In genomic region chr4:39931441-39931901, GRCh38 we compare ENCODE assay signal across 1 cellular context.
TF ChIP-seq lines count a peak whose summit lies in the region.

No MANE protein-coding gene starts in this region.

TF ChIP-seq in GM12878, 131 proteins besides CTCF, POLR2A, EP300 and RAD21 (continued from another document):
- TF ChIP-seq E4F1 (IDR thresholded peaks at IDR 0.05; ENCODE audit: borderline replicate concordance, partially characterized antibody) = peak; percentile 46
- TF ChIP-seq SMARCA5 (IDR thresholded peaks at IDR 0.05) = 0 out of 2 replicates have a peak, but pooled peaks have one; percentile 13
- no peak for TF ChIP-seq MAX (IDR thresholded peaks at IDR 0.05; ENCODE audit: low read depth, low read length)
- TF ChIP-seq EZH2 (IDR thresholded peaks at IDR 0.05; ENCODE audit: borderline replicate concordance, control insufficient read depth, low read depth, low read length) = no peak
- TF ChIP-seq BCL3 (IDR thresholded peaks at IDR 0.05; ENCODE audit: borderline replicate concordance, insufficient read depth, low read depth, low read length, poor library complexity, severe bottlenecking) = no peak
- TF ChIP-seq RUNX3 (IDR thresholded peaks at IDR 0.05; ENCODE audit: low read length) = no peak
- no peak for TF ChIP-seq MEF2A (IDR thresholded peaks at IDR 0.05; ENCODE audit: insufficient read depth, low read depth, low read length)
- TF ChIP-seq SUZ12 (IDR thresholded peaks at IDR 0.05; ENCODE audit: unreplicated experiment) = no peak
- TF ChIP-seq BCL11A (IDR thresholded peaks at IDR 0.05; ENCODE audit: low read depth, low read length) = no peak
- no peak for TF ChIP-seq YBX1 (IDR thresholded peaks at IDR 0.05)
- TF ChIP-seq RAD51 (IDR thresholded peaks at IDR 0.05) = peak; percentile 72
- TF ChIP-seq KDM1A (IDR thresholded peaks at IDR 0.05; ENCODE audit: borderline replicate concordance) = no peak
- TF ChIP-seq CREB1 (IDR thresholded peaks at IDR 0.05; ENCODE audit: low read depth) = no peak
- no peak for TF ChIP-seq CBX5 (IDR thresholded peaks at IDR 0.05; ENCODE audit: low read depth)
- no peak for TF ChIP-seq ZBED1 (IDR thresholded peaks at IDR 0.05; ENCODE audit: borderline replicate concordance)
- TF ChIP-seq PKNOX1 (IDR thresholded peaks at IDR 0.05) = no peak
- TF ChIP-seq KAT2A (conservative IDR thresholded peaks at IDR 0.05; ENCODE audit: control insufficient read depth, low read depth, low read length) = no peak
- no peak for TF ChIP-seq ESRRA (IDR thresholded peaks at IDR 0.05; ENCODE audit: low read length)
- TF ChIP-seq BACH1 (IDR thresholded peaks at IDR 0.05; ENCODE audit: borderline replicate concordance) = no peak
- 0 out of 2 replicates have a peak, but pooled peaks have one; percentile 32 for TF ChIP-seq ZNF24 (IDR thresholded peaks at IDR 0.05)
- TF ChIP-seq SPI1 (IDR thresholded peaks at IDR 0.05; ENCODE audit: borderline replicate concordance, insufficient read depth, low read depth, low read length) = no peak
- no peak for TF ChIP-seq MYB (IDR thresholded peaks at IDR 0.05; ENCODE audit: borderline replicate concordance, low read depth, low read length)
- no peak for TF ChIP-seq PAX5 (IDR thresholded peaks at IDR 0.05; ENCODE audit: borderline replicate concordance, low read depth, low read length)
- no peak for TF ChIP-seq JUNB (IDR thresholded peaks at IDR 0.05)
- TF ChIP-seq SREBF2 (IDR thresholded peaks at IDR 0.05; ENCODE audit: low read length) = no peak
- TF ChIP-seq SMAD5 (IDR thresholded peaks at IDR 0.05; ENCODE audit: low read depth) = no peak
- no peak for TF ChIP-seq DPF2 (IDR thresholded peaks at IDR 0.05)
- no peak for TF ChIP-seq CEBPB (IDR thresholded peaks at IDR 0.05; ENCODE audit: borderline replicate concordance in 1 of 2, low read depth in 2 of 2, low read length in 2 of 2)
- TF ChIP-seq E2F4 (IDR thresholded peaks at IDR 0.05; ENCODE audit: low read depth, low read length) = no peak
- TF ChIP-seq BRCA1 (IDR thresholded peaks at IDR 0.05; ENCODE audit: low read depth, low read length) = no peak
- TF ChIP-seq RELB (IDR thresholded peaks at IDR 0.05; ENCODE audit: low read depth) = peak; percentile 60; the same call in 1 of the 2 replicates
- TF ChIP-seq MYC (IDR thresholded peaks at IDR 0.05; ENCODE audit: insufficient read depth, insufficient read length, insufficient replicate concordance, low read length, severe bottlenecking) = no peak
- no peak for TF ChIP-seq ZNF384 (IDR thresholded peaks at IDR 0.05; ENCODE audit: borderline replicate concordance, low read depth, low read length)
- TF ChIP-seq SIX5 (IDR thresholded peaks at IDR 0.05; ENCODE audit: low read depth, low read length, severe bottlenecking) = no peak
- TF ChIP-seq MEF2B (IDR thresholded peaks at IDR 0.05; ENCODE audit: partially characterized antibody, poor library complexity, severe bottlenecking) = no peak
- TF ChIP-seq PRDM15 (CRISPR knock-in tag; IDR thresholded peaks at IDR 0.05) = no peak
- TF ChIP-seq SRF (IDR thresholded peaks at IDR 0.05; ENCODE audit: low read depth in 2 of 2, low read length in 2 of 2) = 0 out of 4 replicates have a peak, but pooled peaks of 1 of the 2 experiments have one; percentile 21
- no peak for TF ChIP-seq NR2C2 (IDR thresholded peaks at IDR 0.05; ENCODE audit: borderline replicate concordance, control insufficient read depth, insufficient read length, low read depth)
- TF ChIP-seq PML (IDR thresholded peaks at IDR 0.05; ENCODE audit: low read length) = no peak
- TF ChIP-seq SMC3 (IDR thresholded peaks at IDR 0.05; ENCODE audit: borderline replicate concordance, low read length) = no peak
- no peak for TF ChIP-seq ZBTB11 (CRISPR knock-in tag; IDR thresholded peaks at IDR 0.05)
- TF ChIP-seq ZZZ3 (IDR thresholded peaks at IDR 0.05; ENCODE audit: control insufficient read depth, insufficient read length, low read depth) = no peak
- no peak for TF ChIP-seq POU2F2 (IDR thresholded peaks at IDR 0.05; ENCODE audit: borderline replicate concordance, low read depth, low read length)
- no peak for TF ChIP-seq TBL1XR1 (IDR thresholded peaks at IDR 0.05; ENCODE audit: low read depth, low read length)
- no peak for TF ChIP-seq NBN (IDR thresholded peaks at IDR 0.05)
TF ChIP-seq in GM12878: peak in this region for 6.
